Comparison of ENCODE assay signal across 26 cellular contexts in genomic region chr4:8526363-8526855, GRCh38. TPM values are rescaled to one million over a fixed set of nuclear protein-coding genes. Genes with fewer than 3 reads are reported as not detected.
"Had no signal": no experiment of that assay in that cellular context is flagged by ENCODE, and none has a peak within 500 bp of the region (broad histone marks: within the 10 kb centered on the region; RNA-seq: fewer than 3 reads in every experiment).

No MANE protein-coding gene starts in this region.

- ATAC-seq: foreskin keratinocyte, heart left ventricle, left colon, natural killer cell had no signal

- H3K4me2 ChIP-seq: neural progenitor cell, smooth muscle cell had no signal

- H3K36me3 ChIP-seq: ascending aorta, brain microvascular endothelial cell, heart left ventricle, neural progenitor cell, suprapubic skin, tibial artery had no signal

- H3K4me1 ChIP-seq: ascending aorta, foreskin keratinocyte, heart left ventricle, neural progenitor cell, suprapubic skin had no signal

- H2AFZ ChIP-seq: neural progenitor cell had no signal

- H3K4me3 ChIP-seq: ascending aorta, heart left ventricle, neural progenitor cell, smooth muscle cell, suprapubic skin, tibial artery had no signal

- H3K27me3 ChIP-seq: ascending aorta, brain microvascular endothelial cell, foreskin keratinocyte, neural progenitor cell, suprapubic skin, tibial artery had no signal

- H3K27ac ChIP-seq: ascending aorta, brain microvascular endothelial cell, foreskin keratinocyte, heart left ventricle, neural progenitor cell, suprapubic skin, tibial artery had no signal

- DNase-seq: activated B cell treated with CpG ODN at 0.5 μM for 24 hours; activated CD4-positive, alpha-beta T cell treated with anti-CD3 and anti-CD28 coated beads, Interleukin-2, amount 50 U/mL, for 4 hours; activated effector memory CD4-positive, alpha-beta T cell treated with Interleukin-2 at 50 U/mL for 16 hours; activated naive CD4-positive, alpha-beta T cell treated with Interleukin-2 at 50 U/mL for 16 hours; activated naive CD8-positive, alpha-beta T cell treated with anti-CD3 and anti-CD28 coated beads for 36 hours; brain microvascular endothelial cell; cortex of kidney; foreskin keratinocyte; hypothalamus; immature natural killer cell; left colon; natural killer cell; stimulated activated CD4-positive, alpha-beta T cell treated with anti-CD3 and anti-CD28 coated beads, Interleukin-15, amount 100 ng/mL, for 24 hours; stimulated activated CD4-positive, alpha-beta T cell treated with anti-CD3 and anti-CD28 coated beads, Interleukin-2, amount 100 ng/mL, for 24 hours; stimulated activated naive CD4-positive, alpha-beta T cell; T-helper 1 cell; tibial artery had no signal

- H3K9me3 ChIP-seq: ascending aorta, suprapubic skin had no signal

- H3K9ac ChIP-seq: neural progenitor cell had no signal

RNA-seq across cellular contexts. Expression of gene GPR78, which starts 53.8 kb away (rescaled TPM):
- total RNA-seq: activated B cell treated with CpG ODN at 0.5 μM for 24 hours; activated naive CD8-positive, alpha-beta T cell treated with anti-CD3 and anti-CD28 coated beads for 36 hours; ascending aorta; cardiac septum; endothelial cell of umbilical vein; foreskin keratinocyte; kidney; lower leg skin; natural killer cell; smooth muscle cell; suprapubic skin had no signal
